ENCODE assay signal across 8 cellular contexts in genomic region chrX:134548844-134549205, GRCh38.
DNase-seq lines count a peak whose midpoint lies in the region; ATAC-seq and TF ChIP-seq lines count a peak whose summit lies in the region.

No MANE protein-coding gene starts in this region.

- H3K4me1 ChIP-seq in SK-N-SH (ENCODE audit: control insufficient read depth in 1 of 2, insufficient read depth in 2 of 2, low read depth in 1 of 2, low read length in 1 of 2) (peaks cover 0 to 16% of the 10 kb centered on the region in 2 experiments; a peak in 3 of 4 replicates), stomach smooth muscle (ENCODE audit: control insufficient read depth, insufficient read depth, low read length) (peaks cover 2% of the 10 kb centered on the region)

- no peaks in the 10 kb centered on the region for H3K27me3 ChIP-seq in SK-N-SH (ENCODE audit: insufficient read depth)
- H3K27me3 ChIP-seq in stomach smooth muscle (ENCODE audit: control insufficient read depth in 1 of 2, insufficient read depth in 2 of 2, low read length in 2 of 2): peaks cover 54 to 55% of the 10 kb centered on the region in 2 donors

- peak overlapping the region; percentile 87 for H3K9ac ChIP-seq in SK-N-SH
- peak overlapping the region in 1 of 2 donors; percentile 38 for H3K9ac ChIP-seq in stomach smooth muscle (ENCODE audit: low read length in 2 of 2)

- POLR2A ChIA-PET in SK-N-SH (lab: Yijun Ruan, JAX): no interaction called here
- POLR2A ChIA-PET in activated CD4-positive, alpha-beta memory T cell treated with anti-CD3 and anti-CD28 coated beads, Interleukin-2, amount 10 ng/mL, durations not matched to agents 7 days and 5 days (lab: Charles Lee): no interaction called here

- peaks cover 3% of the 10 kb centered on the region; the same call in 1 of the 2 replicates for H4K20me1 ChIP-seq in SK-N-SH (ENCODE audit: insufficient read depth)

- peaks cover 15% of the 10 kb centered on the region for H3K4me1 Mint-ChIP-seq in activated CD4-positive, alpha-beta memory T cell treated with anti-CD3 and anti-CD28 coated beads, Interleukin-2, amount 10 ng/mL, durations not matched to agents 7 days and 5 days

- H3K9me3 ChIP-seq in SK-N-SH (no peaks in the 10 kb centered on the region), stomach smooth muscle (ENCODE audit: control insufficient read depth in 2 of 2, low read length in 2 of 2) (no peaks in the 10 kb centered on the region)

- H3K9me3 Mint-ChIP-seq in activated CD4-positive, alpha-beta memory T cell treated with anti-CD3 and anti-CD28 coated beads, Interleukin-2, amount 10 ng/mL, durations not matched to agents 7 days and 5 days: no peaks in the 10 kb centered on the region

- H3K36me3 ChIP-seq in SK-N-SH (replicated peaks in 1 of 2; ENCODE audit: control insufficient read depth in 1 of 2, insufficient read depth in 2 of 2, low read length in 1 of 2): peaks cover 15 to 20% of the 10 kb centered on the region in 2 experiments
- H3K36me3 ChIP-seq in stomach smooth muscle (ENCODE audit: control insufficient read depth in 2 of 2, insufficient read depth in 2 of 2, low read length in 2 of 2): no peaks in the 10 kb centered on the region

- H3K27ac ChIP-seq in SK-N-SH (ENCODE audit: low read depth in 2 of 2, low read length in 1 of 2): peak overlapping the region; percentile 75 to 84
- H3K27ac ChIP-seq in stomach smooth muscle (ENCODE audit: low read length): peak overlapping the region; percentile 1

- H3K4me3 Mint-ChIP-seq in activated CD4-positive, alpha-beta memory T cell treated with anti-CD3 and anti-CD28 coated beads, Interleukin-2, amount 10 ng/mL, durations not matched to agents 7 days and 5 days: peak overlapping the region; percentile 76

- no peak for TF ChIP-seq EP300 in SK-N-SH (IDR thresholded peaks at IDR 0.05; ENCODE audit: borderline replicate concordance in 1 of 2, low read depth in 1 of 2, low read length in 1 of 2)

- CTCF ChIA-PET in SK-N-SH (lab: Yijun Ruan, JAX): no interaction called here
- CTCF ChIA-PET in activated CD4-positive, alpha-beta memory T cell treated with anti-CD3 and anti-CD28 coated beads, Interleukin-2, amount 10 ng/mL, durations not matched to agents 7 days and 5 days (lab: Charles Lee): no interaction called here

- H3K27ac Mint-ChIP-seq in activated CD4-positive, alpha-beta memory T cell treated with anti-CD3 and anti-CD28 coated beads, Interleukin-2, amount 10 ng/mL, durations not matched to agents 7 days and 5 days: peak overlapping the region; percentile 83

- H3K27me3 Mint-ChIP-seq in activated CD4-positive, alpha-beta memory T cell treated with anti-CD3 and anti-CD28 coated beads, Interleukin-2, amount 10 ng/mL, durations not matched to agents 7 days and 5 days: peaks cover 35% of the 10 kb centered on the region

- DNase-seq in SK-N-SH (peak; percentile 39), NCI-H1930 (lab: John Stamatoyannopoulos, UW) (no peak), SK-N-DZ (ENCODE audit: low spot score) (no peak), HPDE6-E6E7 (ENCODE audit: extremely low spot score) (no peak)
- DNase-seq in activated CD4-positive, alpha-beta memory T cell treated with anti-CD3 and anti-CD28 coated beads, Interleukin-2, amount 10 ng/mL, durations not matched to agents 7 days and 5 days: no peak

- peaks cover 38% of the 10 kb centered on the region for H3K79me2 ChIP-seq in SK-N-SH (ENCODE audit: insufficient read depth)

- H2AFZ ChIP-seq in SK-N-SH (ENCODE audit: low read depth): peak overlapping the region; percentile 19

- WGBS in SK-N-SH (ENCODE audit: low lambda C conversion rate): 4% methylated on average over 17 of the region's 17 CpGs

- peaks cover 12% of the 10 kb centered on the region for H3K36me3 Mint-ChIP-seq in activated CD4-positive, alpha-beta memory T cell treated with anti-CD3 and anti-CD28 coated beads, Interleukin-2, amount 10 ng/mL, durations not matched to agents 7 days and 5 days (ENCODE audit: low read depth)

- H3K9me2 ChIP-seq in SK-N-SH: no peaks in the 10 kb centered on the region

- no peak for TF ChIP-seq CTCF in SK-N-SH (IDR thresholded peaks at IDR 0.05)

- H3K4me2 ChIP-seq in SK-N-SH: peak overlapping the region; percentile 48

- H3F3A ChIP-seq in SK-N-SH (replicated peaks; ENCODE audit: insufficient read depth): peaks cover 24% of the 10 kb centered on the region

- H3K4me3 ChIP-seq in SK-N-SH (ENCODE audit: low read depth in 2 of 2, low read length in 1 of 2): peak overlapping the region; percentile 62 to 64
- peak overlapping the region; percentile 47 for H3K4me3 ChIP-seq in iPS-11a (ENCODE audit: low read depth, low read length)
- H3K4me3 ChIP-seq in stomach smooth muscle (ENCODE audit: low read length in 2 of 2): peak overlapping the region; percentile 60 to 71

- TF ChIP-seq RAD21 in SK-N-SH (IDR thresholded peaks at IDR 0.05; ENCODE audit: low read length): no peak

- ATAC-seq in SK-N-SH treated with all-trans-retinoic acid at 6 μM for 48 hours: no peak

TF ChIP-seq in SK-N-SH, 30 proteins besides CTCF, POLR2A, EP300 and RAD21 (continues in another document):
- TF ChIP-seq TAF1 (IDR thresholded peaks at IDR 0.05; ENCODE audit: borderline replicate concordance, low read depth, low read length): no peak
- no peak for TF ChIP-seq MEF2A (IDR thresholded peaks at IDR 0.05; ENCODE audit: borderline replicate concordance, low read depth)
- TF ChIP-seq YY1 (IDR thresholded peaks at IDR 0.05; ENCODE audit: low read depth): no peak
- no peak; the same call in 1 of the 2 replicates for TF ChIP-seq MXI1 (IDR thresholded peaks at IDR 0.05; ENCODE audit: low read depth, low read length)
- TF ChIP-seq TEAD4 (IDR thresholded peaks at IDR 0.05; ENCODE audit: borderline replicate concordance, insufficient read depth): no peak
- TF ChIP-seq SIN3A (IDR thresholded peaks at IDR 0.05; ENCODE audit: borderline replicate concordance, low read depth, low read length): no peak
- TF ChIP-seq USF1 (IDR thresholded peaks at IDR 0.05; ENCODE audit: borderline replicate concordance, low read depth): no peak
- no peak for TF ChIP-seq FOSL2 (IDR thresholded peaks at IDR 0.05; ENCODE audit: borderline replicate concordance, low read depth)

TF ChIP-seq in SK-N-SH treated with all-trans-retinoic acid at 6 μM for 48 hours, 23 proteins besides CTCF, POLR2A, EP300 and RAD21:
- no peak for TF ChIP-seq ZFP30 (CRISPR knock-in tag; IDR thresholded peaks at IDR 0.05)
- no peak for TF ChIP-seq PPARA (CRISPR knock-in tag; IDR thresholded peaks at IDR 0.05; ENCODE audit: borderline replicate concordance)
- no peak for TF ChIP-seq CREB5 (CRISPR knock-in tag; IDR thresholded peaks at IDR 0.05; ENCODE audit: low read depth)
- no peak for TF ChIP-seq POU6F1 (CRISPR knock-in tag; IDR thresholded peaks at IDR 0.05; ENCODE audit: borderline replicate concordance, low read depth)
- no peak for TF ChIP-seq ZFP3 (CRISPR knock-in tag; IDR thresholded peaks at IDR 0.05)
- TF ChIP-seq OSR1 (CRISPR knock-in tag; IDR thresholded peaks at IDR 0.05): no peak
TF ChIP-seq in SK-N-SH treated with all-trans-retinoic acid at 6 μM for 48 hours: peak in this region for 0.
